In the genomic region with DNA sequence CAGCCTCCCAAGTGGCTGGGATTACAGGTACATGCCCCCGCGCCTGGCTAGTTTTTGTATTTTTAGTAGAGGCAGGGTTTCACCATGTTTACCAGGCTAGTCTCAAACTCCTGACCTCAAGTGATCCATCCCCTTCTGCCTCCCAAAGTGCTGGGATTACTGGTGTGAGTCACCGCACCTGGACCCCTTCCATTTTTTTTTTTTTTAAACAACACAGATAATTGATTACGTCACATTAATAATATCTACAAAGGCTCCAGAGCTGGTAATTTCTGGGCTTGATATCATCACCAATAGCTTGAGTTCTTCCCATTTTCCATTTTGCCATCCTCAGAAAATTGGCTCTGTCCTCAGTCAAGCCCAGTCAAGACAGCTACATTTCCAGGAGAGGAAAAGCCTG, we compare ENCODE assay signal across 21 cellular contexts. TPM values are rescaled to one million over a fixed set of nuclear protein-coding genes. Genes with fewer than 3 reads are reported as not detected.
A peak's percentile ranks its signal among the peaks of the same experiment; 100 is the strongest.
DNase-seq lines count a peak whose midpoint lies in the region; ATAC-seq and TF ChIP-seq lines count a peak whose summit lies in the region.
"Had no signal": no experiment of that assay in that cellular context is flagged by ENCODE, and none has a peak within 500 bp of the region (broad histone marks: within the 10 kb centered on the region; RNA-seq: fewer than 3 reads in every experiment).

No MANE protein-coding gene starts in this region.

- H3K4me1 ChIP-seq in GM23248 (ENCODE audit: insufficient read depth) (no peaks in the 10 kb centered on the region), osteoblast (ENCODE audit: insufficient read depth, low read length) (no peaks in the 10 kb centered on the region)
- H3K4me1 ChIP-seq in CD8-positive, alpha-beta T cell (ENCODE audit: insufficient read depth, low read length): peaks cover 4% of the 10 kb centered on the region
- H3K4me1 ChIP-seq: SJCRH30 had no signal

- H3K4me3 Mint-ChIP-seq in CD8-positive, alpha-beta T cell: no peak overlapping the region
- H3K4me3 Mint-ChIP-seq: CD4-positive, CD25-positive, alpha-beta regulatory T cell had no signal

- no peaks in the 10 kb centered on the region for H3K9me2 ChIP-seq in GM23248 (ENCODE audit: insufficient read depth)

- peaks cover 14% of the 10 kb centered on the region for H3K4me1 Mint-ChIP-seq in CD8-positive, alpha-beta T cell (ENCODE audit: low read depth)

- WGBS in GM23248 (ENCODE audit: low coverage in 1 of 2, low lambda C conversion rate in 2 of 2, missing lambda C conversion rate in 2 of 2), 2 experiments: 85 to 88% methylated on average over 4 of the region's 4 CpGs

- H3F3A ChIP-seq in GM23248 (ENCODE audit: insufficient read depth): no peaks in the 10 kb centered on the region

- H3K4me3 ChIP-seq in GM23248 (no peak overlapping the region), fibroblast of mammary gland (ENCODE audit: control insufficient read depth, low read depth, low read length) (no peak overlapping the region), osteoblast (ENCODE audit: insufficient read depth, low read length) (no peak overlapping the region)
- H3K4me3 ChIP-seq in CD8-positive, alpha-beta T cell (ENCODE audit: low read depth, low read length): no peak overlapping the region
- H3K4me3 ChIP-seq: SJCRH30 had no signal

- H3K27me3 ChIP-seq in GM23248 (replicated peaks; ENCODE audit: insufficient read depth) (no peaks in the 10 kb centered on the region), osteoblast (ENCODE audit: insufficient read depth, low read length) (no peaks in the 10 kb centered on the region)
- no peaks in the 10 kb centered on the region for H3K27me3 ChIP-seq in CD8-positive, alpha-beta T cell (ENCODE audit: insufficient read depth, low read length)
- H3K27me3 ChIP-seq: SJCRH30 had no signal

- intact Hi-C loops in CD8-positive, alpha-beta T cell (cut with DNase I, micrococcal nuclease): no loop called here

- no peak overlapping the region for H3K4me2 ChIP-seq in GM23248 (ENCODE audit: unreplicated experiment)
- H3K4me2 ChIP-seq in osteoblast (ENCODE audit: insufficient read depth, low read length): no peak overlapping the region

- peaks cover 9% of the 10 kb centered on the region for H3K36me3 Mint-ChIP-seq in CD8-positive, alpha-beta T cell

- H3K27ac ChIP-seq in GM23248 (no peak overlapping the region), osteoblast (ENCODE audit: low read depth, low read length) (no peak overlapping the region)
- H3K27ac ChIP-seq in CD8-positive, alpha-beta T cell (ENCODE audit: low read depth, low read length): no peak overlapping the region
- H3K27ac ChIP-seq: SJCRH30 had no signal

- H4K20me1 ChIP-seq in GM23248 (ENCODE audit: insufficient read depth) (no peaks in the 10 kb centered on the region), osteoblast (ENCODE audit: insufficient read depth, low read length) (peaks cover 3% of the 10 kb centered on the region)

- TF ChIP-seq CTCF in fibroblast of mammary gland (conservative IDR thresholded peaks at IDR 0.05; ENCODE audit: control insufficient read depth, insufficient read depth, low read depth, low read length) (no peak), osteoblast (IDR thresholded peaks at IDR 0.05; ENCODE audit: extremely low read depth, low read depth, low read length) (no peak)
- no peak for TF ChIP-seq CTCF in CD8-positive, alpha-beta T cell (IDR thresholded peaks at IDR 0.05)

- POLR2A ChIA-PET in CD8-positive, alpha-beta T cell (lab: Charles Lee): no interaction called here

- no peaks in the 10 kb centered on the region for H3K36me3 ChIP-seq in GM23248 (ENCODE audit: low read depth)
- peaks cover 5% of the 10 kb centered on the region for H3K36me3 ChIP-seq in osteoblast (ENCODE audit: insufficient read depth, low read length)
- no peaks in the 10 kb centered on the region for H3K36me3 ChIP-seq in CD8-positive, alpha-beta T cell (ENCODE audit: insufficient read depth, low read length)
- H3K36me3 ChIP-seq: SJCRH30 had no signal

- H3K79me2 ChIP-seq in GM23248 (ENCODE audit: insufficient read depth) (no peaks in the 10 kb centered on the region), osteoblast (ENCODE audit: insufficient read depth, low read length) (no peaks in the 10 kb centered on the region)

- H3K9me3 ChIP-seq in GM23248 (ENCODE audit: low read depth) (no peaks in the 10 kb centered on the region), osteoblast (ENCODE audit: low read depth, low read length) (no peaks in the 10 kb centered on the region)
- no peaks in the 10 kb centered on the region for H3K9me3 ChIP-seq in CD8-positive, alpha-beta T cell (ENCODE audit: low read length)
- H3K9me3 ChIP-seq: SJCRH30 had no signal

- in situ Hi-C loops in GM23248 (cut with MboI): no loop called here

- ATAC-seq in CD8-positive, alpha-beta T cell: no peak

- CTCF ChIA-PET in CD8-positive, alpha-beta T cell (lab: Charles Lee): no interaction called here

- no peaks in the 10 kb centered on the region for H3K9me3 Mint-ChIP-seq in CD8-positive, alpha-beta T cell
- H3K9me3 Mint-ChIP-seq: CD4-positive, CD25-positive, alpha-beta regulatory T cell had no signal

- no peaks in the 10 kb centered on the region for H3K27me3 Mint-ChIP-seq in CD8-positive, alpha-beta T cell (ENCODE audit: low read depth)
- H3K27me3 Mint-ChIP-seq: CD4-positive, CD25-positive, alpha-beta regulatory T cell had no signal

- H3K9ac ChIP-seq in GM23248: no peak overlapping the region

- DNase-seq in GM23248 (peak; percentile 36), M059J (ENCODE audit: low read depth) (peak; percentile 56), fibroblast of mammary gland (ENCODE audit: low read depth) (peak; percentile 77), osteoblast (ENCODE audit: insufficient read length, low spot score, missing footprints) (peak; percentile 30), NCI-H187 (lab: John Stamatoyannopoulos, UW) (no peak), NCI-H2081 (lab: John Stamatoyannopoulos, UW) (no peak)
- DNase-seq in CD8-positive, alpha-beta T cell: no peak
- DNase-seq: CD4-positive, CD25-positive, alpha-beta regulatory T cell; COR-L47; DMS79 treated with DMSO at 0.1 percent for 48 hours; GDM1; GOT3; KBM-7; NCI-H1092 treated with DMSO at 0.1 percent for 48 hours; NCI-H1436 treated with DMSO at 0.1 percent for 48 hours; NCI-H2029; NCI-H226; NCI-H524; NCI-H774; NK-92 treated with Interleukin-12 subunit alpha and Interleukin-12 subunit beta, amount 100 ng/mL, for 24 hours; SJCRH30 had no signal

- no peak overlapping the region for H2AFZ ChIP-seq in GM23248
- no peak overlapping the region for H2AFZ ChIP-seq in osteoblast (ENCODE audit: low read length)

- no peak overlapping the region for H3K27ac Mint-ChIP-seq in CD8-positive, alpha-beta T cell
- H3K27ac Mint-ChIP-seq: CD4-positive, CD25-positive, alpha-beta regulatory T cell had no signal

RNA-seq across cellular contexts. Expression of gene TTLL1, which starts 7.2 kb away (rescaled TPM):
- 16.0 and 16.6 TPM in 2 replicates for total RNA-seq in GM23248 (2014; rRNA removed; shearing (Covaris generic))
- 18.5 and 18.8 TPM in 2 replicates for polyA plus RNA-seq in GM23248 (2016; fragmentation: Nextera tagmentation; extraction: Ambion mirVana)
- total RNA-seq in M059J (2014; rRNA removed; shearing (Covaris generic)): 2.1 and 6.2 TPM in 2 replicates
- total RNA-seq in osteoblast: 15.9 and 20.0 TPM in 2 replicates
- total RNA-seq in CD8-positive, alpha-beta T cell: 1 to 10 TPM; 3.5 to 3.9 TPM

RNA-seq across cellular contexts. Expression of gene BIK, which starts 28.6 kb away (rescaled TPM):
- total RNA-seq in GM23248 (2014; rRNA removed; shearing (Covaris generic)): not detected in 2 replicates
- polyA plus RNA-seq in GM23248 (2016; fragmentation: Nextera tagmentation; extraction: Ambion mirVana): not detected in 2 replicates
- 0.86 and 1.1 TPM in 2 replicates for total RNA-seq in M059J (2014; rRNA removed; shearing (Covaris generic))
- not detected in 2 replicates for total RNA-seq in osteoblast
- 1 to 10 TPM; 5.3 to 6.1 TPM for total RNA-seq in CD8-positive, alpha-beta T cell

Comparison
In these comparisons a context has a peak if more than half of its experiments do, and no peak if none do; other contexts are left out.
1. DNase-seq: peak in GM23248 (single experiment), M059J (single experiment), fibroblast of mammary gland (single experiment) and osteoblast (single experiment); none in NCI-H187 (0 of 2), CD8-positive, alpha-beta T cell (0 of 7) and NCI-H2081 (0 of 2).